In genomic region chr4:186146443-186146842, GRCh38 we compare ENCODE assay signal across 16 cellular contexts.
"Had no signal": no experiment of that assay in that cellular context is flagged by ENCODE, and none has a peak within 500 bp of the region (broad histone marks: within the 10 kb centered on the region; RNA-seq: fewer than 3 reads in every experiment).

No MANE protein-coding gene starts in this region.

- DNase-seq: activated CD4-positive, alpha-beta memory T cell treated with anti-CD3 and anti-CD28 coated beads, Interleukin-2, amount 10 ng/mL, durations not matched to agents 7 days and 5 days; activated CD4-positive, alpha-beta T cell treated with anti-CD3 and anti-CD28 coated beads for 48 hours; activated CD4-positive, CD25-positive, alpha-beta regulatory T cell; activated CD8-positive, alpha-beta memory T cell treated with anti-CD3 and anti-CD28 coated beads, Interleukin-2, amount 10 ng/mL, durations not matched to agents 7 days and 5 days; foreskin fibroblast; islet precursor cell; lower lobe of right lung; stimulated activated CD4-positive, alpha-beta T cell treated with anti-CD3 and anti-CD28 coated beads, Interleukin-12 subunit alpha, Interleukin-12 subunit beta, amount 100 ng/mL, for 4 hours; stimulated activated CD4-positive, alpha-beta T cell treated with anti-CD3 and anti-CD28 coated beads, Interleukin-1b, Interleukin-23, amount 100 ng/mL, for 48 hours; stimulated activated CD8-positive, alpha-beta memory T cell treated with anti-CD3 and anti-CD28 coated beads, Interleukin-4, amount 100 ng/mL, for 48 hours; stimulated activated naive CD4-positive, alpha-beta T cell; T-helper 9 cell; thyroid gland had no signal

- ATAC-seq: activated CD8-positive, alpha-beta memory T cell treated with anti-CD3 and anti-CD28 coated beads, Interleukin-2, amount 10 ng/mL, durations not matched to agents 7 days and 5 days; lower lobe of right lung had no signal

- H3K36me3 ChIP-seq: cardiac muscle cell, lower lobe of right lung, neural progenitor cell, right atrium auricular region, thyroid gland had no signal

- H3K4me3 ChIP-seq: cardiac muscle cell, right atrium auricular region, thyroid gland had no signal

- H2AFZ ChIP-seq: neural progenitor cell had no signal

- H3K27ac ChIP-seq: cardiac muscle cell, neural progenitor cell, right atrium auricular region, thyroid gland had no signal

- H3K27me3 ChIP-seq: right atrium auricular region, thyroid gland had no signal

- H3K9ac ChIP-seq: neural progenitor cell had no signal

- H3K9me3 ChIP-seq: lower lobe of right lung, right atrium auricular region, thyroid gland had no signal
